Comparison of ENCODE assay signal across 1 cellular context in genomic region chr19:45765365-45766292, GRCh38.
TF ChIP-seq lines count a peak whose summit lies in the region.

No MANE protein-coding gene starts in this region.

TF ChIP-seq in H1, 55 proteins besides CTCF, POLR2A, EP300 and RAD21:
- TF ChIP-seq GTF2F1 (IDR thresholded peaks at IDR 0.05; ENCODE audit: borderline replicate concordance, low read depth, low read length), result no peak
- TF ChIP-seq CHD2 (IDR thresholded peaks at IDR 0.05; ENCODE audit: low read length), result no peak
- no peak for TF ChIP-seq TAF7 (optimal IDR thresholded peaks at IDR 0.05; ENCODE audit: borderline replicate concordance, low read depth, low read length)
- no peak for TF ChIP-seq RFX5 (IDR thresholded peaks at IDR 0.05; ENCODE audit: borderline replicate concordance, low read depth, low read length)
- TF ChIP-seq TEAD4 (IDR thresholded peaks at IDR 0.05; ENCODE audit: low read depth, low read length), result no peak
- no peak for TF ChIP-seq NRF1 (IDR thresholded peaks at IDR 0.05; ENCODE audit: low read depth, low read length)
- TF ChIP-seq SP2 (IDR thresholded peaks at IDR 0.05; ENCODE audit: low read length), result no peak
- no peak for TF ChIP-seq GABPA (IDR thresholded peaks at IDR 0.05; ENCODE audit: borderline replicate concordance, insufficient read depth, low read length)
- TF ChIP-seq RNF2 (IDR thresholded peaks at IDR 0.05; ENCODE audit: borderline replicate concordance, low read depth, low read length, missing control alignments, poor library complexity, severe bottlenecking), result no peak
- no peak for TF ChIP-seq KDM5A (IDR thresholded peaks at IDR 0.05; ENCODE audit: low read length)
- TF ChIP-seq MAX (IDR thresholded peaks at IDR 0.05), result no peak
